Comparison of ENCODE assay signal across 8 cellular contexts in genomic region chr1:107829083-107829771, GRCh38.
DNase-seq lines count a peak whose midpoint lies in the region; ATAC-seq and TF ChIP-seq lines count a peak whose summit lies in the region.

No MANE protein-coding gene starts in this region.

- H3K4me1 ChIP-seq in breast epithelium: no peaks in the 10 kb centered on the region

- H3K4me1 Mint-ChIP-seq in stimulated activated memory B cell treated with anti-CD40 and anti-IgM and Interleukin-4, amounts not matched to agents 10 μg/mL and 1 μg/mL and 100 μg/mL, for 72 hours: peaks cover 57% of the 10 kb centered on the region

- no peaks in the 10 kb centered on the region for H3K27me3 Mint-ChIP-seq in stimulated activated memory B cell treated with anti-CD40 and anti-IgM and Interleukin-4, amounts not matched to agents 10 μg/mL and 1 μg/mL and 100 μg/mL, for 72 hours

- no peak overlapping the region for H3K4me3 Mint-ChIP-seq in stimulated activated memory B cell treated with anti-CD40 and anti-IgM and Interleukin-4, amounts not matched to agents 10 μg/mL and 1 μg/mL and 100 μg/mL, for 72 hours

- H3K4me3 ChIP-seq in NB4 (ENCODE audit: low read depth, low read length): no peak overlapping the region
- H3K4me3 ChIP-seq in astrocyte of the spinal cord (ENCODE audit: low read depth, low read length): no peak overlapping the region
- H3K4me3 ChIP-seq in breast epithelium: no peak overlapping the region

- TF ChIP-seq CTCF in NB4 (IDR thresholded peaks at IDR 0.05; ENCODE audit: low read depth, low read length): no peak
- TF ChIP-seq CTCF in astrocyte of the spinal cord (IDR thresholded peaks at IDR 0.05; ENCODE audit: low read depth, low read length): no peak
- TF ChIP-seq CTCF in breast epithelium (IDR thresholded peaks at IDR 0.05): no peak

- DNase-seq in activated CD4-positive, CD25-positive, alpha-beta regulatory T cell (lab: John Stamatoyannopoulos, UW): no peak
- DNase-seq in NB4 (ENCODE audit: low read depth) (peak; percentile 64), astrocyte of the spinal cord (ENCODE audit: low read depth, low spot score) (peak; percentile 68), breast epithelium (ENCODE audit: low spot score in 2 of 2) (no peak), COR-L47 (lab: John Stamatoyannopoulos, UW) (no peak)
- no peak for DNase-seq in effector CD8-positive, alpha-beta T cell (lab: John Stamatoyannopoulos, UW)

- H3K36me3 Mint-ChIP-seq in stimulated activated memory B cell treated with anti-CD40 and anti-IgM and Interleukin-4, amounts not matched to agents 10 μg/mL and 1 μg/mL and 100 μg/mL, for 72 hours: peaks cover under 1% of the 10 kb centered on the region

- H3K27ac Mint-ChIP-seq in stimulated activated memory B cell treated with anti-CD40 and anti-IgM and Interleukin-4, amounts not matched to agents 10 μg/mL and 1 μg/mL and 100 μg/mL, for 72 hours: peak overlapping the region; percentile 35

- TF ChIP-seq POLR2A in NB4 (IDR thresholded peaks at IDR 0.05; ENCODE audit: extremely low read depth, insufficient read length) (no peak), breast epithelium (IDR thresholded peaks at IDR 0.05) (no peak)

- no peaks in the 10 kb centered on the region for H3K9me3 Mint-ChIP-seq in stimulated activated memory B cell treated with anti-CD40 and anti-IgM and Interleukin-4, amounts not matched to agents 10 μg/mL and 1 μg/mL and 100 μg/mL, for 72 hours

- H3K27ac ChIP-seq in breast epithelium: no peak overlapping the region

- in situ Hi-C loops in astrocyte of the spinal cord (cut with HindIII; ENCODE audit: low sequenced_read_pairs): no loop called here

- H3K27me3 ChIP-seq in breast epithelium: no peaks in the 10 kb centered on the region

- H3K36me3 ChIP-seq in breast epithelium: no peaks in the 10 kb centered on the region

- no peaks in the 10 kb centered on the region for H3K9me3 ChIP-seq in breast epithelium

- ATAC-seq in activated CD4-positive, CD25-positive, alpha-beta regulatory T cell treated with anti-CD3 and anti-CD28 coated beads, Interleukin-2, amount 50 U/mL, for 24 hours: peak; percentile 21 to 45
- ATAC-seq in stimulated activated memory B cell treated with anti-CD40 and anti-IgM and Interleukin-4, amounts not matched to agents 10 μg/mL and 1 μg/mL and 100 μg/mL, for 72 hours: peak; percentile 87

- intact Hi-C loops in breast epithelium (cut with DNase I; ENCODE audit: low total_unique reads): no loop called here

Comparison
In these comparisons a context has a peak if more than half of its experiments do, and no peak if none do; other contexts are left out.
1. DNase-seq: peak in NB4 (single experiment) and astrocyte of the spinal cord (single experiment); none in activated CD4-positive, CD25-positive, alpha-beta regulatory T cell (0 of 4), breast epithelium (0 of 2), COR-L47 (single experiment) and effector CD8-positive, alpha-beta T cell (single experiment).